Comparison of ENCODE assay signal across 9 cellular contexts in genomic region chr9:128098017-128098935, GRCh38. TPM values are rescaled to one million over a fixed set of nuclear protein-coding genes. Genes with fewer than 3 reads are reported as not detected.
DNase-seq lines count a peak whose midpoint lies in the region; ATAC-seq, FAIRE-seq and TF ChIP-seq lines count a peak whose summit lies in the region.
"Had no signal": no experiment of that assay in that cellular context is flagged by ENCODE, and none has a peak within 500 bp of the region (broad histone marks: within the 10 kb centered on the region; RNA-seq: fewer than 3 reads in every experiment).

No MANE protein-coding gene starts in this region.

- peak; percentile 5 for DNase-seq in D721Med (ENCODE audit: insufficient read length, low spot score)
- DNase-seq in NCI-H1417 (lab: John Stamatoyannopoulos, UW): peak; percentile 80 to 91 (median 85)
- DNase-seq in T-helper 2 cell treated with Interferon-gamma antibody and Interleukin-4, amounts not matched to agents 5 μg/mL and 100 μg/mL, for 36 hours (ENCODE audit: low spot score): peak; percentile 54
- peak in 47 of 51 donors; percentile 23 to 92 (median 79) for DNase-seq in hypothalamus (lab: John Stamatoyannopoulos, UW)
- DNase-seq in putamen (ENCODE audit: low spot score): peak; percentile 92
- DNase-seq in aorta: peak; percentile 95 to 97
- no peak for DNase-seq in NAMALWA (ENCODE audit: low spot score)

- intact Hi-C loops in aorta (cut with DNase I): no loop called here

- H3K27ac ChIP-seq in aorta (ENCODE audit: low read depth in 1 of 2, low read length in 2 of 2): peak overlapping the region; percentile 74 to 91
- H3K27ac ChIP-seq: KMS-11 had no signal

- H3K27me3 ChIP-seq in aorta (ENCODE audit: control insufficient read depth in 1 of 2, insufficient read depth in 2 of 2, low read length in 1 of 2): no peaks in the 10 kb centered on the region

- FAIRE-seq in D721Med (lab: Jason Lieb, UNC): no peak

- H3K4me1 ChIP-seq in aorta (ENCODE audit: control insufficient read depth in 1 of 2, insufficient read depth in 2 of 2, low read length in 2 of 2): peaks cover 3% of the 10 kb centered on the region in 2 donors

- H3K36me3 Mint-ChIP-seq in T-helper 2 cell treated with Interferon-gamma antibody and Interleukin-4, amounts not matched to agents 5 μg/mL and 100 μg/mL, for 36 hours (ENCODE audit: low read depth): peaks cover 25% of the 10 kb centered on the region
- H3K36me3 Mint-ChIP-seq in brain: peaks cover 22% of the 10 kb centered on the region

- H3K9me3 Mint-ChIP-seq in T-helper 2 cell treated with Interferon-gamma antibody and Interleukin-4, amounts not matched to agents 5 μg/mL and 100 μg/mL, for 36 hours: no peaks in the 10 kb centered on the region
- no peaks in the 10 kb centered on the region for H3K9me3 Mint-ChIP-seq in brain

- no peaks in the 10 kb centered on the region for H3K27me3 Mint-ChIP-seq in T-helper 2 cell treated with Interferon-gamma antibody and Interleukin-4, amounts not matched to agents 5 μg/mL and 100 μg/mL, for 36 hours (ENCODE audit: low read depth)
- no peaks in the 10 kb centered on the region for H3K27me3 Mint-ChIP-seq in brain

- H3K4me3 ChIP-seq in aorta (ENCODE audit: low read length in 2 of 2): peak overlapping the region; percentile 15 to 30

- peaks cover 0 to 3% of the 10 kb centered on the region in 2 donors for H3K36me3 ChIP-seq in aorta (ENCODE audit: control insufficient read depth in 1 of 2, insufficient read depth in 2 of 2, low read length in 1 of 2)

- TF ChIP-seq CTCF in D721Med (IDR thresholded peaks at IDR 0.05; ENCODE audit: insufficient read depth, missing control alignments) (no peak), brain (conservative IDR thresholded peaks at IDR 0.05) (no peak)

- ATAC-seq in aorta (ENCODE audit: low FRiP score): peak; percentile 69

- H3K27ac Mint-ChIP-seq in T-helper 2 cell treated with Interferon-gamma antibody and Interleukin-4, amounts not matched to agents 5 μg/mL and 100 μg/mL, for 36 hours: no peak overlapping the region
- H3K27ac Mint-ChIP-seq in brain: peak overlapping the region; percentile 97 to 99 (median 98)

- 3% methylated on average over 27 to 28 of the region's 28 CpGs for WGBS in aorta, 2 donors

- peaks cover 50% of the 10 kb centered on the region for H3K4me1 Mint-ChIP-seq in T-helper 2 cell treated with Interferon-gamma antibody and Interleukin-4, amounts not matched to agents 5 μg/mL and 100 μg/mL, for 36 hours (ENCODE audit: low read depth)
- peaks cover 88% of the 10 kb centered on the region for H3K4me1 Mint-ChIP-seq in brain

- no peaks in the 10 kb centered on the region for H3K9me3 ChIP-seq in aorta (ENCODE audit: control insufficient read depth, low read length)

- H3K4me3 Mint-ChIP-seq in T-helper 2 cell treated with Interferon-gamma antibody and Interleukin-4, amounts not matched to agents 5 μg/mL and 100 μg/mL, for 36 hours: peak overlapping the region; percentile 12
- peak overlapping the region; percentile 86 to 92 (median 91) for H3K4me3 Mint-ChIP-seq in brain

RNA-seq across cellular contexts. Expression of gene PTGES2, which starts 29.3 kb away (rescaled TPM):
- polyA plus RNA-seq in brain (ENCODE audit: insufficient read depth, low read depth, low replicate concordance): 115 TPM
- 10 to 100 TPM; 37.1 to 38.5 TPM for total RNA-seq in aorta
- polyA plus RNA-seq in aorta: 10 to 100 TPM; 29.9 to 56.2 TPM

RNA-seq across cellular contexts. Expression of gene SLC25A25, which starts 30.2 kb away (rescaled TPM):
- polyA plus RNA-seq in brain (ENCODE audit: insufficient read depth, low read depth, low replicate concordance): 64.7 TPM
- total RNA-seq in aorta: 10 to 100 TPM; 16.3 to 40.9 TPM
- polyA plus RNA-seq in aorta: 10 to 100 TPM in 1 of 2 donors, 1 to 10 TPM in 1; 9.8 to 14.3 TPM

RNA-seq across cellular contexts. Expression of gene NAIF1, which starts 31.2 kb away (rescaled TPM):
- polyA plus RNA-seq in brain (ENCODE audit: insufficient read depth, low read depth, low replicate concordance) (12.2 TPM), aorta (1 to 10 TPM; 7.0 to 8.9 TPM)
- 10 to 100 TPM in 1 of 2 donors, 1 to 10 TPM in 1; 5.4 to 10.4 TPM for total RNA-seq in aorta

RNA-seq across cellular contexts. Expression of gene LCN2, which starts 51.0 kb away (rescaled TPM):
- polyA plus RNA-seq in brain (ENCODE audit: insufficient read depth, low read depth, low replicate concordance) (not detected), aorta (1 to 10 TPM in 1 of 2 donors, under 1 TPM in 1; 0.90 to 5.6 TPM)
- total RNA-seq in aorta: 1 to 10 TPM in 1 of 2 donors, under 1 TPM in 1; 0.84 to 1.1 TPM
